ENCODE assay signal across 27 cellular contexts in genomic region chr18:49621301-49621700, GRCh38. TPM values are rescaled to one million over a fixed set of nuclear protein-coding genes. Genes with fewer than 3 reads are reported as not detected.
"Had no signal": no experiment of that assay in that cellular context is flagged by ENCODE, and none has a peak within 500 bp of the region (broad histone marks: within the 10 kb centered on the region; RNA-seq: fewer than 3 reads in every experiment).

No MANE protein-coding gene starts in this region.

- H3K4me1 ChIP-seq: gastrocnemius medialis, pancreas had no signal

- ATAC-seq: activated T-cell treated with anti-CD3 and anti-CD28 coated beads, Interleukin-2, amount 50 U/mL, for 4 hours; activated T-helper 17 cell treated with anti-CD3 and anti-CD28 coated beads, Interleukin-2, amount 50 U/mL, for 72 hours; gastrocnemius medialis; left colon; naive thymus-derived CD4-positive, alpha-beta T cell; pancreas had no signal

- H3K4me3 Mint-ChIP-seq: activated CD4-positive, alpha-beta memory T cell treated with anti-CD3 and anti-CD28 coated beads, Interleukin-2, amount 10 ng/mL, durations not matched to agents 7 days and 5 days; activated CD4-positive, alpha-beta T cell treated with anti-CD3 and anti-CD28 coated beads, Interleukin-2, amount 10 ng/mL, durations not matched to agents 7 days and 5 days; activated T-cell treated with anti-CD3 and anti-CD28 coated beads, Interleukin-2, amount 50 U/mL, for 4 hours; activated T-helper 17 cell treated with anti-CD3 and anti-CD28 coated beads, Interleukin-2, amount 50 U/mL, for 72 hours; mesothelial cell of epicardium; naive thymus-derived CD4-positive, alpha-beta T cell; WTC11 had no signal

- H3K36me3 Mint-ChIP-seq: mesothelial cell of epicardium; naive thymus-derived CD4-positive, alpha-beta T cell; WTC11 had no signal

- H3K4me1 Mint-ChIP-seq: activated CD4-positive, alpha-beta memory T cell treated with anti-CD3 and anti-CD28 coated beads, Interleukin-2, amount 10 ng/mL, durations not matched to agents 7 days and 5 days had no signal

- H3K27me3 ChIP-seq: gastrocnemius medialis, pancreas, sigmoid colon, testis, upper lobe of left lung, vagina had no signal

- H3K27ac ChIP-seq: epithelial cell of prostate, gastrocnemius medialis, pancreas, prostate gland, sigmoid colon, testis, upper lobe of left lung, vagina had no signal

- H3K4me3 ChIP-seq: gastrocnemius medialis, pancreas, prostate gland, sigmoid colon, testis, upper lobe of left lung, vagina had no signal

- H3K9me3 ChIP-seq: gastrocnemius medialis, pancreas, prostate gland, sigmoid colon, testis, upper lobe of left lung, vagina had no signal

- H3K27ac Mint-ChIP-seq: activated CD4-positive, alpha-beta memory T cell treated with anti-CD3 and anti-CD28 coated beads, Interleukin-2, amount 10 ng/mL, durations not matched to agents 7 days and 5 days; activated CD4-positive, alpha-beta T cell treated with anti-CD3 and anti-CD28 coated beads, Interleukin-2, amount 10 ng/mL, durations not matched to agents 7 days and 5 days; activated T-helper 17 cell treated with anti-CD3 and anti-CD28 coated beads, Interleukin-2, amount 50 U/mL, for 72 hours; mesothelial cell of epicardium; naive thymus-derived CD4-positive, alpha-beta T cell; WTC11 had no signal

- H3K36me3 ChIP-seq: gastrocnemius medialis, pancreas, prostate gland, sigmoid colon, upper lobe of left lung, vagina had no signal

- H3K9me3 Mint-ChIP-seq: activated CD4-positive, alpha-beta memory T cell treated with anti-CD3 and anti-CD28 coated beads, Interleukin-2, amount 10 ng/mL, durations not matched to agents 7 days and 5 days; activated CD4-positive, alpha-beta T cell treated with anti-CD3 and anti-CD28 coated beads, Interleukin-2, amount 10 ng/mL, durations not matched to agents 7 days and 5 days; activated T-cell treated with anti-CD3 and anti-CD28 coated beads, Interleukin-2, amount 50 U/mL, for 4 hours; activated T-helper 17 cell treated with anti-CD3 and anti-CD28 coated beads, Interleukin-2, amount 50 U/mL, for 72 hours; mesothelial cell of epicardium; WTC11 had no signal

- DNase-seq: activated CD4-positive, alpha-beta memory T cell treated with anti-CD3 and anti-CD28 coated beads, Interleukin-2, amount 10 ng/mL, durations not matched to agents 7 days and 5 days; activated CD4-positive, alpha-beta T cell treated with anti-CD3 and anti-CD28 coated beads for 1 hour; activated CD4-positive, alpha-beta T cell treated with anti-CD3 and anti-CD28 coated beads, Interleukin-2, amount 10 ng/mL, durations not matched to agents 7 days and 5 days; activated gamma-delta T cell treated with Interleukin-2 at 50 U/mL for 16 hours; activated naive CD4-positive, alpha-beta T cell treated with anti-CD3 and anti-CD28 coated beads, Interleukin-2, amount 50 U/mL, for 16 hours; activated T-cell treated with anti-CD3 and anti-CD28 coated beads, Interleukin-2, amount 50 U/mL, for 4 hours; dermis blood vessel endothelial cell; effector CD4-positive, alpha-beta T cell; gastrocnemius medialis; glutamatergic neuron; kidney; left colon; naive thymus-derived CD4-positive, alpha-beta T cell; retina; sigmoid colon; stimulated activated CD4-positive, alpha-beta T cell treated with anti-CD3 and anti-CD28 coated beads, Interleukin-15, amount 100 ng/mL, for 24 hours; stimulated activated naive CD4-positive, alpha-beta T cell; T-helper 2 cell; testis had no signal

RNA-seq across cellular contexts. Expression of gene LIPG, which starts 59.4 kb away (rescaled TPM):
- total RNA-seq: activated CD4-positive, alpha-beta memory T cell treated with anti-CD3 and anti-CD28 coated beads, Interleukin-2, amount 10 ng/mL, durations not matched to agents 7 days and 5 days; activated T-helper 17 cell treated with anti-CD3 and anti-CD28 coated beads, Interleukin-2, amount 50 U/mL, for 72 hours; naive thymus-derived CD4-positive, alpha-beta T cell had no signal
